Comparison of ENCODE assay signal across 25 cellular contexts in genomic region chr5:133393776-133394476, GRCh38.
DNase-seq lines count a peak whose midpoint lies in the region; ATAC-seq and TF ChIP-seq lines count a peak whose summit lies in the region.
"Had no signal": no experiment of that assay in that cellular context is flagged by ENCODE, and none has a peak within 500 bp of the region (broad histone marks: within the 10 kb centered on the region; RNA-seq: fewer than 3 reads in every experiment).

No MANE protein-coding gene starts in this region.

- TF ChIP-seq CTCF in lower leg skin (IDR thresholded peaks at IDR 0.05) (no peak), ovary (IDR thresholded peaks at IDR 0.05) (no peak)

- H3K4me3 Mint-ChIP-seq in activated T-cell treated with anti-CD3 and anti-CD28 coated beads, Interleukin-2, amount 50 U/mL, for 24 hours = no peak overlapping the region
- H3K4me3 Mint-ChIP-seq in activated T-helper 2 cell treated with anti-CD3 and anti-CD28 coated beads, Interferon-gamma antibody, Interleukin-2, Interleukin-4, amounts not matched to agents 10 μg/mL and 5 μg/mL and 100 μg/mL, durations not matched to agents 14 hours and 24 hours and 36 hours (ENCODE audit: low read depth) = no peak overlapping the region
- H3K4me3 Mint-ChIP-seq: CD4-positive, alpha-beta T cell; HFFc6 had no signal

- no peaks in the 10 kb centered on the region for H3K36me3 Mint-ChIP-seq in activated T-cell treated with anti-CD3 and anti-CD28 coated beads, Interleukin-2, amount 50 U/mL, for 24 hours (ENCODE audit: low read depth)
- no peaks in the 10 kb centered on the region for H3K36me3 Mint-ChIP-seq in activated T-helper 2 cell treated with anti-CD3 and anti-CD28 coated beads, Interferon-gamma antibody, Interleukin-2, Interleukin-4, amounts not matched to agents 10 μg/mL and 5 μg/mL and 100 μg/mL, durations not matched to agents 14 hours and 24 hours and 36 hours (ENCODE audit: low read depth)

- H3K4me1 ChIP-seq in ovary (ENCODE audit: insufficient read depth) = no peaks in the 10 kb centered on the region
- H3K4me1 ChIP-seq: A549, BE2C, Peyer's patch had no signal

- no peaks in the 10 kb centered on the region for H3K9me3 Mint-ChIP-seq in activated T-cell treated with anti-CD3 and anti-CD28 coated beads, Interleukin-2, amount 50 U/mL, for 24 hours
- H3K9me3 Mint-ChIP-seq in activated T-helper 2 cell treated with anti-CD3 and anti-CD28 coated beads, Interferon-gamma antibody, Interleukin-2, Interleukin-4, amounts not matched to agents 10 μg/mL and 5 μg/mL and 100 μg/mL, durations not matched to agents 14 hours and 24 hours and 36 hours = no peaks in the 10 kb centered on the region
- H3K9me3 Mint-ChIP-seq: CD4-positive, alpha-beta T cell; HFFc6 had no signal

- no peaks in the 10 kb centered on the region for H3K9me3 ChIP-seq in ovary
- H3K9me3 ChIP-seq: A549, BE2C, MG63, Peyer's patch had no signal

- H3K4me1 Mint-ChIP-seq in activated T-cell treated with anti-CD3 and anti-CD28 coated beads, Interleukin-2, amount 50 U/mL, for 24 hours (ENCODE audit: low read depth) = peaks cover 29% of the 10 kb centered on the region
- H3K4me1 Mint-ChIP-seq in activated T-helper 2 cell treated with anti-CD3 and anti-CD28 coated beads, Interferon-gamma antibody, Interleukin-2, Interleukin-4, amounts not matched to agents 10 μg/mL and 5 μg/mL and 100 μg/mL, durations not matched to agents 14 hours and 24 hours and 36 hours (ENCODE audit: low read depth) = peaks cover 15% of the 10 kb centered on the region

- peaks cover 20% of the 10 kb centered on the region for H3K27me3 Mint-ChIP-seq in activated T-cell treated with anti-CD3 and anti-CD28 coated beads, Interleukin-2, amount 50 U/mL, for 24 hours
- peaks cover 4% of the 10 kb centered on the region for H3K27me3 Mint-ChIP-seq in activated T-helper 2 cell treated with anti-CD3 and anti-CD28 coated beads, Interferon-gamma antibody, Interleukin-2, Interleukin-4, amounts not matched to agents 10 μg/mL and 5 μg/mL and 100 μg/mL, durations not matched to agents 14 hours and 24 hours and 36 hours (ENCODE audit: low read depth)

- no peak for TF ChIP-seq EP300 in ovary (IDR thresholded peaks at IDR 0.05)

- H3K4me3 ChIP-seq in lower leg skin (ENCODE audit: low read depth, poor library complexity, severe bottlenecking) (no peak overlapping the region), ovary (no peak overlapping the region)
- H3K4me3 ChIP-seq: A549, GM12878, K562, MG63, Peyer's patch had no signal

- no peak overlapping the region for H3K27ac ChIP-seq in ovary
- H3K27ac ChIP-seq: A549, Peyer's patch had no signal

- peak; percentile 14 for DNase-seq in activated T-cell treated with anti-CD3 and anti-CD28 coated beads, Interleukin-2, amount 50 U/mL, for 24 hours
- DNase-seq in activated T-cell treated with anti-CD3 and anti-CD28 coated beads, Interleukin-2, amount 50 U/mL, for 1 hour = no peak
- peak; percentile 3 for DNase-seq in activated T-helper 2 cell treated with anti-CD3 and anti-CD28 coated beads, Interferon-gamma antibody, Interleukin-2, Interleukin-4, amounts not matched to agents 10 μg/mL and 5 μg/mL and 100 μg/mL, durations not matched to agents 14 hours and 24 hours and 36 hours (ENCODE audit: low spot score)
- DNase-seq in lower leg skin (ENCODE audit: low spot score in 2 of 2) = peak; percentile 7 to 75
- DNase-seq in ovary = no peak
- no peak for DNase-seq in ureter (ENCODE audit: low spot score)
- DNase-seq: BE2C; CD4-positive, alpha-beta T cell; COR-L47; DMS 273 treated with DMSO at 0.1 percent for 48 hours; DND-41; H7; HFFc6; MG63; NCI-H1417; NCI-H1694 treated with DMSO at 0.1 percent for 48 hours; NCI-H2081 treated with DMSO at 0.1 percent for 48 hours; NCI-H2171 treated with DMSO at 0.1 percent for 48 hours; NCI-H524 treated with DMSO at 0.1 percent for 48 hours; Peyer's patch had no signal

- intact Hi-C loops in activated T-helper 2 cell treated with anti-CD3 and anti-CD28 coated beads, Interferon-gamma antibody, Interleukin-2, Interleukin-4, amounts not matched to agents 10 μg/mL and 5 μg/mL and 100 μg/mL, durations not matched to agents 14 hours and 24 hours and 36 hours (cut with micrococcal nuclease) = no loop called here
- intact Hi-C loops in lower leg skin (cut with DNase I; ENCODE audit: low total_unique reads) (no loop called here), ovary (cut with DNase I) (no loop called here)

- TF ChIP-seq POLR2A in lower leg skin (IDR thresholded peaks at IDR 0.05) = no peak
- no peak for TF ChIP-seq POLR2A in ovary (IDR thresholded peaks at IDR 0.05)

- no peaks in the 10 kb centered on the region for H3K27me3 ChIP-seq in ovary
- H3K27me3 ChIP-seq: BE2C, Peyer's patch had no signal

- WGBS in lower leg skin, 2 donors = 93 to 95% methylated on average over 7 to 13 of the region's 17 CpGs
- WGBS in ovary, 3 donors = 89 to 91% (median 90%) methylated on average over 16 to 17 of the region's 17 CpGs

- ATAC-seq in HG02678 (IDR thresholded peaks at IDR 0.05; ENCODE audit: unreplicated experiment) = no peak
- ATAC-seq: A549, GM12878, HepG2, K562 had no signal

- H3K36me3 ChIP-seq in ovary = no peaks in the 10 kb centered on the region
- H3K36me3 ChIP-seq: BE2C, MG63, Peyer's patch had no signal

- H3K27ac Mint-ChIP-seq in activated T-cell treated with anti-CD3 and anti-CD28 coated beads, Interleukin-2, amount 50 U/mL, for 24 hours = no peak overlapping the region
- H3K27ac Mint-ChIP-seq in activated T-helper 2 cell treated with anti-CD3 and anti-CD28 coated beads, Interferon-gamma antibody, Interleukin-2, Interleukin-4, amounts not matched to agents 10 μg/mL and 5 μg/mL and 100 μg/mL, durations not matched to agents 14 hours and 24 hours and 36 hours = no peak overlapping the region
- H3K27ac Mint-ChIP-seq: CD4-positive, alpha-beta T cell; HFFc6 had no signal

Comparison
In these comparisons a context has a peak if more than half of its experiments do, and no peak if none do; other contexts are left out.
1. DNase-seq: peak in activated T-cell treated with anti-CD3 and anti-CD28 coated beads, Interleukin-2, amount 50 U/mL, for 24 hours (single experiment), activated T-helper 2 cell treated with anti-CD3 and anti-CD28 coated beads, Interferon-gamma antibody, Interleukin-2, Interleukin-4, amounts not matched to agents 10 μg/mL and 5 μg/mL and 100 μg/mL, durations not matched to agents 14 hours and 24 hours and 36 hours (single experiment) and lower leg skin (2 of 2); none in activated T-cell treated with anti-CD3 and anti-CD28 coated beads, Interleukin-2, amount 50 U/mL, for 1 hour (single experiment), ovary (0 of 5) and ureter (single experiment).